9 cellular contexts compared by ENCODE assay signal in genomic region chr15:23857028-23857641, GRCh38.
A peak's percentile ranks its signal among the peaks of the same experiment; 100 is the strongest.
DNase-seq lines count a peak whose midpoint lies in the region; ATAC-seq and TF ChIP-seq lines count a peak whose summit lies in the region.
"Had no signal": no experiment of that assay in that cellular context is flagged by ENCODE, and none has a peak within 500 bp of the region (broad histone marks: within the 10 kb centered on the region; RNA-seq: fewer than 3 reads in every experiment).

No MANE protein-coding gene starts in this region.

- H3K27ac Mint-ChIP-seq in CD14-positive monocyte: no peak overlapping the region
- H3K27ac Mint-ChIP-seq: CD4-positive, CD25-positive, alpha-beta regulatory T cell had no signal

- no peak overlapping the region for H3K27ac ChIP-seq in ovary

- peaks cover 1 to 4% (median 4%) of the 10 kb centered on the region in 3 donors for H3K27me3 Mint-ChIP-seq in CD14-positive monocyte (ENCODE audit: low read depth in 3 of 3)

- intact Hi-C loops in ovary (cut with DNase I) (loop anchor here in 2 of 4 donors (5.0 kb wide), 1 partner anchor 210 kb away; the partner anchor contains the start of gene MAGEL2 (in 2 of the 2)), CD14-positive monocyte (cut with micrococcal nuclease) (no loop called here)

- TF ChIP-seq POLR2A in ovary (IDR thresholded peaks at IDR 0.05): no peak

- no peaks in the 10 kb centered on the region for H3K4me1 Mint-ChIP-seq in CD14-positive monocyte
- H3K4me1 Mint-ChIP-seq: CD4-positive, CD25-positive, alpha-beta regulatory T cell had no signal

- WGBS in ovary, 3 donors: 27 to 34% (median 33%) methylated on average over 12 of the region's 12 CpGs

- peaks cover 0 to 2% (median 0%) of the 10 kb centered on the region in 7 donors for H3K9me3 Mint-ChIP-seq in CD14-positive monocyte

- no peak overlapping the region for H3K4me3 Mint-ChIP-seq in CD14-positive monocyte
- H3K4me3 Mint-ChIP-seq: CD4-positive, CD25-positive, alpha-beta regulatory T cell had no signal

- H3K9me3 ChIP-seq in ovary: no peaks in the 10 kb centered on the region

- H3K4me3 ChIP-seq in ovary: no peak overlapping the region

- TF ChIP-seq CTCF in ovary (IDR thresholded peaks at IDR 0.05): no peak
- no peak for TF ChIP-seq CTCF in CD14-positive monocyte (IDR thresholded peaks at IDR 0.05)

- H3K36me3 ChIP-seq in ovary: no peaks in the 10 kb centered on the region

- no peaks in the 10 kb centered on the region for H3K27me3 ChIP-seq in ovary

- peaks cover 3% of the 10 kb centered on the region for H3K4me1 ChIP-seq in ovary (ENCODE audit: insufficient read depth)

- DNase-seq in NCI-H345 (lab: John Stamatoyannopoulos, UW) (peak; percentile 27), NCI-H345 treated with DMSO at 0.1 percent for 48 hours (lab: John Stamatoyannopoulos, UW; ENCODE audit: unreplicated experiment) (no peak), NCI-H1436 (lab: John Stamatoyannopoulos, UW) (peak; percentile 74), ecto neural progenitor cell (ENCODE audit: low spot score) (peak; percentile 62), ovary (peak in 4 of 5 donors; percentile 23 to 52 (median 40)), CD14-positive monocyte (ENCODE audit: low spot score) (no peak)
- DNase-seq: CD4-positive, CD25-positive, alpha-beta regulatory T cell had no signal

- no peak for TF ChIP-seq EP300 in ovary (IDR thresholded peaks at IDR 0.05)

- no peak for ATAC-seq in GM21367 (IDR thresholded peaks at IDR 0.05; ENCODE audit: unreplicated experiment)
- no peak for ATAC-seq in HG03520 (IDR thresholded peaks at IDR 0.05; ENCODE audit: unreplicated experiment)

- no peaks in the 10 kb centered on the region for H3K36me3 Mint-ChIP-seq in CD14-positive monocyte
- H3K36me3 Mint-ChIP-seq: CD4-positive, CD25-positive, alpha-beta regulatory T cell had no signal

Comparison
In these comparisons a context has a peak if more than half of its experiments do, and no peak if none do; other contexts are left out.
1. DNase-seq: peak in NCI-H345 (single experiment), NCI-H1436 (single experiment), ecto neural progenitor cell (single experiment) and ovary (4 of 5); none in NCI-H345 treated with DMSO at 0.1 percent for 48 hours (single experiment) and CD14-positive monocyte (single experiment).